ENCODE assay signal across 1 cellular context in genomic region chr2:120441744-120442471, GRCh38.
TF ChIP-seq lines count a peak whose summit lies in the region.

No MANE protein-coding gene starts in this region.

TF ChIP-seq in HepG2, 621 proteins besides CTCF, POLR2A, EP300 and RAD21 (continued from another document and continues in another):
- TF ChIP-seq MED1 (CRISPR knock-in tag; IDR thresholded peaks at IDR 0.05) (0 out of 2 replicates have a peak, but pooled peaks have one; percentile 38), CENPBD1 (CRISPR knock-in tag; IDR thresholded peaks at IDR 0.05; ENCODE audit: borderline replicate concordance, low read depth) (no peak), PRMT3 (CRISPR knock-in tag; IDR thresholded peaks at IDR 0.05; ENCODE audit: borderline replicate concordance, low read depth) (no peak), ZNF768 (CRISPR knock-in tag; IDR thresholded peaks at IDR 0.05) (peak; percentile 59; the same call in 1 of the 2 replicates), MTF2 (CRISPR knock-in tag; IDR thresholded peaks at IDR 0.05; ENCODE audit: borderline replicate concordance) (peak; percentile 58), LCORL (IDR thresholded peaks at IDR 0.05) (no peak), LCORL (CRISPR knock-in tag; IDR thresholded peaks at IDR 0.05) (peak; percentile 67), SP5 (CRISPR knock-in tag; IDR thresholded peaks at IDR 0.05; ENCODE audit: borderline replicate concordance, low read depth) (0 out of 2 replicates have a peak, but pooled peaks have one; percentile 41), ZBTB21 (CRISPR knock-in tag; IDR thresholded peaks at IDR 0.05) (no peak), GABPB1 (CRISPR knock-in tag; IDR thresholded peaks at IDR 0.05) (peak; percentile 56; the same call in 1 of the 2 replicates), ZNF281 (CRISPR knock-in tag; IDR thresholded peaks at IDR 0.05; ENCODE audit: borderline replicate concordance) (no peak), ZFP36 (IDR thresholded peaks at IDR 0.05; ENCODE audit: borderline replicate concordance, low read depth, low read length, partially characterized antibody) (no peak), ZNF12 (CRISPR knock-in tag; IDR thresholded peaks at IDR 0.05) (0 out of 2 replicates have a peak, but pooled peaks have one; percentile 63), IRF1 (CRISPR knock-in tag; IDR thresholded peaks at IDR 0.05; ENCODE audit: low read depth) (no peak), ZNF530 (CRISPR knock-in tag; IDR thresholded peaks at IDR 0.05; ENCODE audit: low read depth) (no peak), MTA1 (CRISPR knock-in tag; IDR thresholded peaks at IDR 0.05; ENCODE audit: borderline replicate concordance) (peak; percentile 41; the same call in 1 of the 2 replicates), ZNF609 (CRISPR knock-in tag; IDR thresholded peaks at IDR 0.05; ENCODE audit: borderline replicate concordance) (peak; percentile 34; the same call in 1 of the 2 replicates), CEBPG (CRISPR knock-in tag; IDR thresholded peaks at IDR 0.05) (0 out of 2 replicates have a peak, but pooled peaks have one; percentile 12), HDAC1 (CRISPR knock-in tag; IDR thresholded peaks at IDR 0.05) (no peak; the same call in 1 of the 2 replicates), PHF21A (CRISPR knock-in tag; IDR thresholded peaks at IDR 0.05) (peak; percentile 53; the same call in 1 of the 2 replicates), ZNF772 (CRISPR knock-in tag; IDR thresholded peaks at IDR 0.05) (0 out of 2 replicates have a peak, but pooled peaks have one; percentile 48), ATF4 (CRISPR knock-in tag; IDR thresholded peaks at IDR 0.05) (peak in 1 of 2 experiments; percentile 29; a peak in 1 of 4 replicates), AHDC1 (CRISPR knock-in tag; IDR thresholded peaks at IDR 0.05; ENCODE audit: borderline replicate concordance) (peak; percentile 19; the same call in 1 of the 2 replicates), ZNF761 (CRISPR knock-in tag; conservative IDR thresholded peaks at IDR 0.05) (no peak), ZNF770 (CRISPR knock-in tag; IDR thresholded peaks at IDR 0.05) (peak; percentile 34; the same call in 1 of the 2 replicates), FOXA3 (CRISPR knock-in tag; IDR thresholded peaks at IDR 0.05) (peak; percentile 50), ZC3H13 (CRISPR knock-in tag; IDR thresholded peaks at IDR 0.05) (no peak), HMG20A (CRISPR knock-in tag; IDR thresholded peaks at IDR 0.05; ENCODE audit: borderline replicate concordance) (peak; percentile 48; the same call in 1 of the 2 replicates), TBX3 (IDR thresholded peaks at IDR 0.05; ENCODE audit: borderline replicate concordance) (peak; percentile 22; the same call in 1 of the 2 replicates), ZNF263 (CRISPR knock-in tag; IDR thresholded peaks at IDR 0.05) (peak; percentile 41; the same call in 1 of the 2 replicates), STAG1 (CRISPR knock-in tag; IDR thresholded peaks at IDR 0.05) (peak; percentile 48)
